Comparison of ENCODE assay signal across 8 cellular contexts in genomic region chr20:16729565-16730460, GRCh38. TPM values are rescaled to one million over a fixed set of nuclear protein-coding genes. Genes with fewer than 3 reads are reported as not detected.
DNase-seq lines count a peak whose midpoint lies in the region; ATAC-seq and TF ChIP-seq lines count a peak whose summit lies in the region.

Gene SNRPB2, plus strand, starts transcription at chr20:16730026. Its CDS starts 1,677 bp downstream, at chr20:16731703.

- H3K4me1 ChIP-seq in right cardiac atrium (ENCODE audit: control insufficient read depth, insufficient read depth, low read length) (no peaks in the 10 kb centered on the region), uterus (peaks cover 0 to 4% of the 10 kb centered on the region in 2 donors)

- TF ChIP-seq POLR2A in uterus (IDR thresholded peaks at IDR 0.05): peak; percentile 33 to 57

- H3K9me3 ChIP-seq in right cardiac atrium (ENCODE audit: control insufficient read depth, low read length) (no peaks in the 10 kb centered on the region), uterus (no peaks in the 10 kb centered on the region)

- intact Hi-C loops in right cardiac atrium (cut with DNase I): no loop called here
- intact Hi-C loops in uterus (cut with DNase I; ENCODE audit: low total_unique reads): no loop called here

- 4% methylated on average over 57 of the region's 57 CpGs for WGBS in right cardiac atrium

- H3K4me3 ChIP-seq in right cardiac atrium (ENCODE audit: low read length) (peak within 1 kb of the TSS; percentile 99), uterus (peak within 1 kb of the TSS; percentile 76 to 95)

- no peaks in the 10 kb centered on the region for H3K27me3 ChIP-seq in right cardiac atrium (ENCODE audit: control insufficient read depth, insufficient read depth)
- H3K27me3 ChIP-seq in uterus: no peaks in the 10 kb centered on the region

- peak in 1 of 4 experiments; percentile 21 for TF ChIP-seq CTCF in uterus (IDR thresholded peaks at IDR 0.05)

- H3K36me3 ChIP-seq in uterus: no peaks in the 10 kb centered on the region

- H3K27ac ChIP-seq in right cardiac atrium (ENCODE audit: low read length) (peak within 1 kb of the TSS; percentile 97), uterus (peak within 1 kb of the TSS; percentile 65 to 77)

- DNase-seq in NCI-H187 (lab: John Stamatoyannopoulos, UW) (peak; percentile 45 to 73), T-helper 2 cell (peak; percentile 69 to 98 (median 85)), anterior cingulate cortex (lab: John Stamatoyannopoulos, UW) (peak; percentile 34 to 96 (median 89)), right cardiac atrium (peak; percentile 94 to 97 (median 97)), pulmonary artery endothelial cell (ENCODE audit: low read depth, low spot score) (peak; percentile 88), uterus (peak; percentile 91 to 92)

- peak; percentile 98 for ATAC-seq in GM18498 (IDR thresholded peaks at IDR 0.05; ENCODE audit: unreplicated experiment)
- ATAC-seq in HG02938 (IDR thresholded peaks at IDR 0.05; ENCODE audit: unreplicated experiment): peak; percentile 99
- peak; percentile 99 to 100 for ATAC-seq in right cardiac atrium

RNA-seq across cellular contexts. Expression of gene SNRPB2, which starts in this region (rescaled TPM):
- total RNA-seq in right cardiac atrium: 10 to 100 TPM; 31.8 to 39.5 (median 35.3) TPM
- 50.8 TPM for polyA plus RNA-seq in right cardiac atrium
- total RNA-seq in pulmonary artery endothelial cell: 62.3 and 73.4 TPM in 2 replicates
- 10 to 100 TPM in 3 of 4 donors, 1 to 10 TPM in 1; 8.2 to 59.5 (median 36.4) TPM for total RNA-seq in uterus

Comparison
In these comparisons a context has a peak if more than half of its experiments do, and no peak if none do; other contexts are left out.
1. Peak in every context shown above with its lines: DNase-seq, ATAC-seq, H3K4me3 ChIP-seq and H3K27ac ChIP-seq.